30 cellular contexts compared by ENCODE assay signal in the genomic region with DNA sequence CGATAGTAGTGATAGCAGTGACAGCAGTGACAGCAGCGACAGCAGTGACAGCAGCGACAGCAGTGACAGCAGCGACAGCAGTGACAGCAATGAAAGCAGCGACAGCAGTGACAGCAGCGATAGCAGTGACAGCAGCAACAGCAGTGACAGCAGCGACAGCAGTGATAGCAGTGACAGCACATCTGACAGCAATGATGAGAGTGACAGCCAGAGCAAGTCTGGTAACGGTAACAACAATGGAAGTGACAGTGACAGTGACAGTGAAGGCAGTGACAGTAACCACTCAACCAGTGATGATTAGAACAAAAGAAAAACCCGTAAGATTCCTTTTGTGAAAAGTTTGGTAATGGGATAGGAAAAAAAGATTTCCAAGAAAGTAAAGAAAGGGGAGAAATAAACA. TPM values are rescaled to one million over a fixed set of nuclear protein-coding genes. Genes with fewer than 3 reads are reported as not detected.
"Had no signal": no experiment of that assay in that cellular context is flagged by ENCODE, and none has a peak within 500 bp of the region (broad histone marks: within the 10 kb centered on the region; RNA-seq: fewer than 3 reads in every experiment).

No MANE protein-coding gene starts in this region.

- H3K4me2 ChIP-seq: smooth muscle cell had no signal

- H3K4me1 ChIP-seq: parathyroid adenoma, psoas muscle, stomach, thyroid gland, upper lobe of left lung, uterus had no signal

- H2AFZ ChIP-seq: parathyroid adenoma had no signal

- H3K4me3 ChIP-seq: ovary, psoas muscle, skin epidermis, smooth muscle cell, stomach, thoracic aorta, thyroid gland, tibial nerve, upper lobe of left lung, uterus had no signal

- H3K9ac ChIP-seq: parathyroid adenoma had no signal

- H3K27ac ChIP-seq: ovary, parathyroid adenoma, psoas muscle, skin epidermis, stomach, thoracic aorta, thyroid gland, tibial nerve, upper lobe of left lung, uterus had no signal

- H3K79me2 ChIP-seq: parathyroid adenoma had no signal

- H3K9me3 ChIP-seq: ovary, psoas muscle, stomach, thoracic aorta, thyroid gland, tibial nerve, upper lobe of left lung, uterus had no signal

- H3K27me3 ChIP-seq: ovary, stomach, thyroid gland, tibial nerve, upper lobe of left lung, uterus had no signal

- DNase-seq: naive thymus-derived CD4-positive, alpha-beta T cell; natural killer cell; occipital lobe; ovary; posterior cingulate gyrus; psoas muscle; right cardiac atrium; stimulated activated CD4-positive, alpha-beta T cell treated with anti-CD3 and anti-CD28 coated beads, Interleukin-15, amount 100 ng/mL, for 24 hours; stimulated activated CD4-positive, alpha-beta T cell treated with anti-CD3 and anti-CD28 coated beads, Interleukin-2, amount 100 ng/mL, for 24 hours; stimulated activated CD4-positive, alpha-beta T cell treated with anti-CD3 and anti-CD28 coated beads, Interleukin-2, amount 100 ng/mL, for 48 hours; stimulated activated CD4-positive, alpha-beta T cell treated with anti-CD3 and anti-CD28 coated beads, Interleukin-4, amount 100 ng/mL, for 24 hours; stimulated activated naive B cell treated with anti-CD40 and anti-IgM and Interleukin-4, amounts not matched to agents 10 μg/mL and 1 μg/mL and 100 μg/mL, for 72 hours; stimulated activated naive CD4-positive, alpha-beta T cell treated with Interleukin-2 at 50 U/mL for 16 hours; stomach; thyroid gland; trophoblast cell; uterus had no signal

- H3K36me3 ChIP-seq: ovary, stomach, thoracic aorta, thyroid gland, tibial nerve, upper lobe of left lung, uterus had no signal

RNA-seq across cellular contexts. Expression of a gene that starts 7.9 kb away (rescaled TPM):
- total RNA-seq: naive thymus-derived CD4-positive, alpha-beta T cell; natural killer cell; neural crest cell; osteoblast; progenitor cell of endocrine pancreas; renal cortical epithelial cell; right cardiac atrium; sciatic nerve; smooth muscle cell; stomach; subcutaneous adipose tissue; thoracic aorta; tibial nerve; upper lobe of left lung; ureter; uterus had no signal
- polyA plus RNA-seq: naive thymus-derived CD4-positive, alpha-beta T cell; ovary; right cardiac atrium; smooth muscle cell; stomach had no signal

RNA-seq across cellular contexts. Expression of a gene that starts 33.8 kb away (rescaled TPM):
- total RNA-seq: naive thymus-derived CD4-positive, alpha-beta T cell; natural killer cell; neural crest cell; osteoblast; ovary; progenitor cell of endocrine pancreas; psoas muscle; renal cortical epithelial cell; right cardiac atrium; sciatic nerve; smooth muscle cell; stomach; subcutaneous adipose tissue; thyroid gland; tibial nerve; upper lobe of left lung; ureter; uterus had no signal
- polyA plus RNA-seq: naive thymus-derived CD4-positive, alpha-beta T cell; ovary; right cardiac atrium; smooth muscle cell; stomach had no signal
